In the genomic region with DNA sequence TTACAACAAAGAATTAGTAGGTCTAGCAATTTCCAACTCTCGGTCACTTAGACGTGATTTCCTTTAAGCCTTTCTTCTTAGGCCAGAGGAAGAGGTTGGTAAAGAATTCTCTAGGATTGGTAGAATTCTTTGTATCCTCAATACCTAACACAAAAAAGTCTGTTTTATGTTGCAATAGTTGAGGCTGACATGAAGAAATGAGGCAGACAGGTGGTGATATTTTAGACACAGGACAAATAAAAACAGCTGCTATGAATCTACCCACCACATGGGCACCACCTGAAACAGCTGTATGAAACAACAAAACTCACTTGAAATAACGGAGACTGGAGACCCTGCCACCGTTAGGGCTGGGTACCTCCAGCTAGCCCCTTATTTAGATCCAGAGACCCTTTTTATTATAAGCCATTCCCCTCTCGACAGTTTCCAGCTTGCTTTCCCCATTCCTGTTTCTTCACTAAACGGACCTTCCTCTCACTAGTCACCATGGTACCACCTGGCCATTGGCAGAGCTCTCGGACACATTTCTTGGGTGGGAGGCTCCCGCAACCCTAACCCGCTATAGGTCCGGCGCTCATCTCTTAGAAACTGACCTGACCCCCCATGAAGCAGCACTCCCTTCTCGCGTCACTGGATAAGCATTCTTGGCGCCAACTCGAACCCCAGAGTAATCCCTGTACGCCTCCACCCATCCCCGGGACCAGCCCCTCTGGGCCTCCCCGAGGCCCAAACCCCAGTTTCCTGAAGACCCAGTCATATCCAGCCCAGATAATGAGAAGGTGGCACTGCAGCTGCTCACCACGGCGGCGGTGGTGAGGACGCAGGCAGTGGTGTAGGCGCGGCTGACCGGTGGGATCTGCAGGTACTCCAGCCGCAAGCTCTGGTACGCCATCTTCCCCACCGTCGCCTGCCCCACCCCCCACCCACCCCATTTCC, we compare ENCODE assay signal across 1 cellular context.
A peak's percentile ranks its signal among the peaks of the same experiment; 100 is the strongest.
TF ChIP-seq lines count a peak whose summit lies in the region.

A gene (minus strand): TSS at position 909 of the 936 bp plus-strand sequence. CDS start 17 bp downstream, at position 892.

TF ChIP-seq in GM12878, 131 proteins besides CTCF, POLR2A, EP300 and RAD21 (continued from another document):
- TF ChIP-seq, protein P1, sequence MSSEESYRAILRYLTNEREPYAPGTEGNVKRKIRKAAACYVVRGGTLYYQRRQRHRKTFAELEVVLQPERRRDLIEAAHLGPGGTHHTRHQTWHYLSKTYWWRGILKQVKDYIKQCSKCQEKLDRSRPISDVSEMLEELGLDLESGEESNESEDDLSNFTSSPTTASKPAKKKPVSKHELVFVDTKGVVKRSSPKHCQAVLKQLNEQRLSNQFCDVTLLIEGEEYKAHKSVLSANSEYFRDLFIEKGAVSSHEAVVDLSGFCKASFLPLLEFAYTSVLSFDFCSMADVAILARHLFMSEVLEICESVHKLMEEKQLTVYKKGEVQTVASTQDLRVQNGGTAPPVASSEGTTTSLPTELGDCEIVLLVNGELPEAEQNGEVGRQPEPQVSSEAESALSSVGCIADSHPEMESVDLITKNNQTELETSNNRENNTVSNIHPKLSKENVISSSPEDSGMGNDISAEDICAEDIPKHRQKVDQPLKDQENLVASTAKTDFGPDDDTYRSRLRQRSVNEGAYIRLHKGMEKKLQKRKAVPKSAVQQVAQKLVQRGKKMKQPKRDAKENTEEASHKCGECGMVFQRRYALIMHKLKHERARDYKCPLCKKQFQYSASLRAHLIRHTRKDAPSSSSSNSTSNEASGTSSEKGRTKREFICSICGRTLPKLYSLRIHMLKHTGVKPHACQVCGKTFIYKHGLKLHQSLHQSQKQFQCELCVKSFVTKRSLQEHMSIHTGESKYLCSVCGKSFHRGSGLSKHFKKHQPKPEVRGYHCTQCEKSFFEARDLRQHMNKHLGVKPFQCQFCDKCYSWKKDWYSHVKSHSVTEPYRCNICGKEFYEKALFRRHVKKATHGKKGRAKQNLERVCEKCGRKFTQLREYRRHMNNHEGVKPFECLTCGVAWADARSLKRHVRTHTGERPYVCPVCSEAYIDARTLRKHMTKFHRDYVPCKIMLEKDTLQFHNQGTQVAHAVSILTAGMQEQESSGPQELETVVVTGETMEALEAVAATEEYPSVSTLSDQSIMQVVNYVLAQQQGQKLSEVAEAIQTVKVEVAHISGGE (CRISPR knock-in tag; IDR thresholded peaks at IDR 0.05) = no peak
- TF ChIP-seq JUNB (IDR thresholded peaks at IDR 0.05) = no peak
- no peak for TF ChIP-seq CHD1 (IDR thresholded peaks at IDR 0.05; ENCODE audit: low read depth, low read length)
- 0 out of 2 replicates have a peak, but pooled peaks have one; percentile 17 for TF ChIP-seq SMARCA5 (IDR thresholded peaks at IDR 0.05)
- TF ChIP-seq, protein P2, sequence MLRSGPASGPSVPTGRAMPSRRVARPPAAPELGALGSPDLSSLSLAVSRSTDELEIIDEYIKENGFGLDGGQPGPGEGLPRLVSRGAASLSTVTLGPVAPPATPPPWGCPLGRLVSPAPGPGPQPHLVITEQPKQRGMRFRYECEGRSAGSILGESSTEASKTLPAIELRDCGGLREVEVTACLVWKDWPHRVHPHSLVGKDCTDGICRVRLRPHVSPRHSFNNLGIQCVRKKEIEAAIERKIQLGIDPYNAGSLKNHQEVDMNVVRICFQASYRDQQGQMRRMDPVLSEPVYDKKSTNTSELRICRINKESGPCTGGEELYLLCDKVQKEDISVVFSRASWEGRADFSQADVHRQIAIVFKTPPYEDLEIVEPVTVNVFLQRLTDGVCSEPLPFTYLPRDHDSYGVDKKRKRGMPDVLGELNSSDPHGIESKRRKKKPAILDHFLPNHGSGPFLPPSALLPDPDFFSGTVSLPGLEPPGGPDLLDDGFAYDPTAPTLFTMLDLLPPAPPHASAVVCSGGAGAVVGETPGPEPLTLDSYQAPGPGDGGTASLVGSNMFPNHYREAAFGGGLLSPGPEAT (IDR thresholded peaks at IDR 0.05; ENCODE audit: low read depth) = peak; percentile 58
- TF ChIP-seq, protein P3, sequence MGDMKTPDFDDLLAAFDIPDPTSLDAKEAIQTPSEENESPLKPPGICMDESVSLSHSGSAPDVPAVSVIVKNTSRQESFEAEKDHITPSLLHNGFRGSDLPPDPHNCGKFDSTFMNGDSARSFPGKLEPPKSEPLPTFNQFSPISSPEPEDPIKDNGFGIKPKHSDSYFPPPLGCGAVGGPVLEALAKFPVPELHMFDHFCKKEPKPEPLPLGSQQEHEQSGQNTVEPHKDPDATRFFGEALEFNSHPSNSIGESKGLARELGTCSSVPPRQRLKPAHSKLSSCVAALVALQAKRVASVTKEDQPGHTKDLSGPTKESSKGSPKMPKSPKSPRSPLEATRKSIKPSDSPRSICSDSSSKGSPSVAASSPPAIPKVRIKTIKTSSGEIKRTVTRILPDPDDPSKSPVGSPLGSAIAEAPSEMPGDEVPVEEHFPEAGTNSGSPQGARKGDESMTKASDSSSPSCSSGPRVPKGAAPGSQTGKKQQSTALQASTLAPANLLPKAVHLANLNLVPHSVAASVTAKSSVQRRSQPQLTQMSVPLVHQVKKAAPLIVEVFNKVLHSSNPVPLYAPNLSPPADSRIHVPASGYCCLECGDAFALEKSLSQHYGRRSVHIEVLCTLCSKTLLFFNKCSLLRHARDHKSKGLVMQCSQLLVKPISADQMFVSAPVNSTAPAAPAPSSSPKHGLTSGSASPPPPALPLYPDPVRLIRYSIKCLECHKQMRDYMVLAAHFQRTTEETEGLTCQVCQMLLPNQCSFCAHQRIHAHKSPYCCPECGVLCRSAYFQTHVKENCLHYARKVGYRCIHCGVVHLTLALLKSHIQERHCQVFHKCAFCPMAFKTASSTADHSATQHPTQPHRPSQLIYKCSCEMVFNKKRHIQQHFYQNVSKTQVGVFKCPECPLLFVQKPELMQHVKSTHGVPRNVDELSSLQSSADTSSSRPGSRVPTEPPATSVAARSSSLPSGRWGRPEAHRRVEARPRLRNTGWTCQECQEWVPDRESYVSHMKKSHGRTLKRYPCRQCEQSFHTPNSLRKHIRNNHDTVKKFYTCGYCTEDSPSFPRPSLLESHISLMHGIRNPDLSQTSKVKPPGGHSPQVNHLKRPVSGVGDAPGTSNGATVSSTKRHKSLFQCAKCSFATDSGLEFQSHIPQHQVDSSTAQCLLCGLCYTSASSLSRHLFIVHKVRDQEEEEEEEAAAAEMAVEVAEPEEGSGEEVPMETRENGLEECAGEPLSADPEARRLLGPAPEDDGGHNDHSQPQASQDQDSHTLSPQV (IDR thresholded peaks at IDR 0.05) = no peak
- TF ChIP-seq HCFC1 (IDR thresholded peaks at IDR 0.05; ENCODE audit: low read length) = 0 out of 2 replicates have a peak, but pooled peaks have one; percentile 33
- TF ChIP-seq POLR2AphosphoS2 (IDR thresholded peaks at IDR 0.05; ENCODE audit: low read depth, low read length) = no peak
- TF ChIP-seq SUPT20H (IDR thresholded peaks at IDR 0.05; ENCODE audit: borderline replicate concordance, control insufficient read depth, low read depth, low read length) = no peak
- TF ChIP-seq SUZ12 (IDR thresholded peaks at IDR 0.05; ENCODE audit: unreplicated experiment) = no peak
- TF ChIP-seq, protein P4, sequence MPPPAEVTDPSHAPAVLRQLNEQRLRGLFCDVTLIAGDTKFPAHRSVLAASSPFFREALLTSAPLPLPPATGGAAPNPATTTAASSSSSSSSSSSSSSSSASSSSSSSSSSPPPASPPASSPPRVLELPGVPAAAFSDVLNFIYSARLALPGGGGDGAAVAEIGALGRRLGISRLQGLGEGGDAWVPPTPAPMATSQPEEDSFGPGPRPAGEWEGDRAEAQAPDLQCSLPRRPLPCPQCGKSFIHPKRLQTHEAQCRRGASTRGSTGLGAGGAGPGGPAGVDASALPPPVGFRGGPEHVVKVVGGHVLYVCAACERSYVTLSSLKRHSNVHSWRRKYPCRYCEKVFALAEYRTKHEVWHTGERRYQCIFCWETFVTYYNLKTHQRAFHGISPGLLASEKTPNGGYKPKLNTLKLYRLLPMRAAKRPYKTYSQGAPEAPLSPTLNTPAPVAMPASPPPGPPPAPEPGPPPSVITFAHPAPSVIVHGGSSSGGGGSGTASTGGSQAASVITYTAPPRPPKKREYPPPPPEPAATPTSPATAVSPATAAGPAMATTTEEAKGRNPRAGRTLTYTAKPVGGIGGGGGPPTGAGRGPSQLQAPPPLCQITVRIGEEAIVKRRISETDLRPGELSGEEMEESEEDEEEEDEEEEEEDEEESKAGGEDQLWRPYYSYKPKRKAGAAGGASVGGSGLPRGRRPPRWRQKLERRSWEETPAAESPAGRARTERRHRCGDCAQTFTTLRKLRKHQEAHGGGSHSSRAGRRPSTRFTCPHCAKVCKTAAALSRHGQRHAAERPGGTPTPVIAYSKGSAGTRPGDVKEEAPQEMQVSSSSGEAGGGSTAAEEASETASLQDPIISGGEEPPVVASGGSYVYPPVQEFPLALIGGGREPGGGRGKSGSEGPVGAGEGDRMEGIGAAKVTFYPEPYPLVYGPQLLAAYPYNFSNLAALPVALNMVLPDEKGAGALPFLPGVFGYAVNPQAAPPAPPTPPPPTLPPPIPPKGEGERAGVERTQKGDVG (CRISPR knock-in tag; IDR thresholded peaks at IDR 0.05) = no peak
- no peak for TF ChIP-seq MEF2A (IDR thresholded peaks at IDR 0.05; ENCODE audit: insufficient read depth, low read depth, low read length)
- TF ChIP-seq, protein P5, sequence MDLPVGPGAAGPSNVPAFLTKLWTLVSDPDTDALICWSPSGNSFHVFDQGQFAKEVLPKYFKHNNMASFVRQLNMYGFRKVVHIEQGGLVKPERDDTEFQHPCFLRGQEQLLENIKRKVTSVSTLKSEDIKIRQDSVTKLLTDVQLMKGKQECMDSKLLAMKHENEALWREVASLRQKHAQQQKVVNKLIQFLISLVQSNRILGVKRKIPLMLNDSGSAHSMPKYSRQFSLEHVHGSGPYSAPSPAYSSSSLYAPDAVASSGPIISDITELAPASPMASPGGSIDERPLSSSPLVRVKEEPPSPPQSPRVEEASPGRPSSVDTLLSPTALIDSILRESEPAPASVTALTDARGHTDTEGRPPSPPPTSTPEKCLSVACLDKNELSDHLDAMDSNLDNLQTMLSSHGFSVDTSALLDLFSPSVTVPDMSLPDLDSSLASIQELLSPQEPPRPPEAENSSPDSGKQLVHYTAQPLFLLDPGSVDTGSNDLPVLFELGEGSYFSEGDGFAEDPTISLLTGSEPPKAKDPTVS (IDR thresholded peaks at IDR 0.05; ENCODE audit: low read depth, low read length) = no peak
- no peak for TF ChIP-seq MXI1 (IDR thresholded peaks at IDR 0.05; ENCODE audit: low read depth, low read length)
- no peak for TF ChIP-seq WRNIP1 (IDR thresholded peaks at IDR 0.05; ENCODE audit: borderline replicate concordance, low read depth, low read length)
- TF ChIP-seq BACH1 (IDR thresholded peaks at IDR 0.05; ENCODE audit: borderline replicate concordance) = peak; percentile 72
- 0 out of 4 replicates have a peak, but pooled peaks of 1 of the 2 experiments have one; percentile 17 for TF ChIP-seq BHLHE40 (IDR thresholded peaks at IDR 0.05; ENCODE audit: borderline replicate concordance in 1 of 2, low read depth in 2 of 2, low read length in 1 of 2)
- TF ChIP-seq TAF1 (IDR thresholded peaks at IDR 0.05; ENCODE audit: borderline replicate concordance, low read depth, low read length) = peak; percentile 82
- TF ChIP-seq CHD2 (IDR thresholded peaks at IDR 0.05; ENCODE audit: borderline replicate concordance, low read depth, low read length) = no peak
- peak; percentile 64; the same call in 1 of the 2 replicates for TF ChIP-seq LARP7 (IDR thresholded peaks at IDR 0.05)
- 0 out of 2 replicates have a peak, but pooled peaks have one; percentile 7 for TF ChIP-seq DPF2 (IDR thresholded peaks at IDR 0.05)
- no peak for TF ChIP-seq NBN (IDR thresholded peaks at IDR 0.05)
- no peak for TF ChIP-seq HDAC6 (IDR thresholded peaks at IDR 0.05; ENCODE audit: unreplicated experiment)
- no peak for TF ChIP-seq MYC (IDR thresholded peaks at IDR 0.05; ENCODE audit: insufficient read depth, insufficient read length, insufficient replicate concordance, low read length, severe bottlenecking)
- TF ChIP-seq, protein P6, sequence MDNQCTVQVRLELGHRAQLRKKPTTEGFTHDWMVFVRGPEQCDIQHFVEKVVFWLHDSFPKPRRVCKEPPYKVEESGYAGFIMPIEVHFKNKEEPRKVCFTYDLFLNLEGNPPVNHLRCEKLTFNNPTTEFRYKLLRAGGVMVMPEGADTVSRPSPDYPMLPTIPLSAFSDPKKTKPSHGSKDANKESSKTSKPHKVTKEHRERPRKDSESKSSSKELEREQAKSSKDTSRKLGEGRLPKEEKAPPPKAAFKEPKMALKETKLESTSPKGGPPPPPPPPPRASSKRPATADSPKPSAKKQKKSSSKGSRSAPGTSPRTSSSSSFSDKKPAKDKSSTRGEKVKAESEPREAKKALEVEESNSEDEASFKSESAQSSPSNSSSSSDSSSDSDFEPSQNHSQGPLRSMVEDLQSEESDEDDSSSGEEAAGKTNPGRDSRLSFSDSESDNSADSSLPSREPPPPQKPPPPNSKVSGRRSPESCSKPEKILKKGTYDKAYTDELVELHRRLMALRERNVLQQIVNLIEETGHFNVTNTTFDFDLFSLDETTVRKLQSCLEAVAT (IDR thresholded peaks at IDR 0.05) = no peak; the same call in 1 of the 2 replicates
- no peak for TF ChIP-seq CEBPB (IDR thresholded peaks at IDR 0.05; ENCODE audit: borderline replicate concordance in 1 of 2, low read depth in 2 of 2, low read length in 2 of 2)
- TF ChIP-seq, protein P7, sequence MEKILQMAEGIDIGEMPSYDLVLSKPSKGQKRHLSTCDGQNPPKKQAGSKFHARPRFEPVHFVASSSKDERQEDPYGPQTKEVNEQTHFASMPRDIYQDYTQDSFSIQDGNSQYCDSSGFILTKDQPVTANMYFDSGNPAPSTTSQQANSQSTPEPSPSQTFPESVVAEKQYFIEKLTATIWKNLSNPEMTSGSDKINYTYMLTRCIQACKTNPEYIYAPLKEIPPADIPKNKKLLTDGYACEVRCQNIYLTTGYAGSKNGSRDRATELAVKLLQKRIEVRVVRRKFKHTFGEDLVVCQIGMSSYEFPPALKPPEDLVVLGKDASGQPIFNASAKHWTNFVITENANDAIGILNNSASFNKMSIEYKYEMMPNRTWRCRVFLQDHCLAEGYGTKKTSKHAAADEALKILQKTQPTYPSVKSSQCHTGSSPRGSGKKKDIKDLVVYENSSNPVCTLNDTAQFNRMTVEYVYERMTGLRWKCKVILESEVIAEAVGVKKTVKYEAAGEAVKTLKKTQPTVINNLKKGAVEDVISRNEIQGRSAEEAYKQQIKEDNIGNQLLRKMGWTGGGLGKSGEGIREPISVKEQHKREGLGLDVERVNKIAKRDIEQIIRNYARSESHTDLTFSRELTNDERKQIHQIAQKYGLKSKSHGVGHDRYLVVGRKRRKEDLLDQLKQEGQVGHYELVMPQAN (conservative IDR thresholded peaks at IDR 0.05) = peak; percentile 70; the same call in 1 of the 2 replicates
- TF ChIP-seq GABPA (IDR thresholded peaks at IDR 0.05; ENCODE audit: low read depth) = peak; percentile 65; the same call in 1 of the 2 replicates
- no peak for TF ChIP-seq HDAC2 (IDR thresholded peaks at IDR 0.05)
